ENCODE assay signal across 8 cellular contexts in the genomic region with DNA sequence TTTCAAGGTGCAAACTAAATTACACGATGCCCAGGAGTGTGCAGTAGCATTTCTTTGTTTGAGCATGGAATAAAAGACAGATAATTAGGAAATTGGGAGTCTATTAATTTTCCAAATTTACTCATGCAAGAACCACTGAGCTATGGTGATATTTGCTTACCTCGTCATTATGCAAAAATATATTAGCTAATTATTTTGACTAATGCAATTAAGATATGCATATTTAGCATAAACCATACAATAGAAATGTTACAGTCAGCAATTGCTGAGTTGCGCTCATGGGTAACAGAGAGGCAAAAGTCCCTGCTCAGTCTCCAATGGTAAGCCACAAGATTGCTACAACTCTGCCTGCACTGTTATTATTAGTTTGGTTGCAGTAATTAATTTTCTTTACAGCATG.
"Had no signal": no experiment of that assay in that cellular context is flagged by ENCODE, and none has a peak within 500 bp of the region (broad histone marks: within the 10 kb centered on the region; RNA-seq: fewer than 3 reads in every experiment).

No MANE protein-coding gene starts in this region.

- H3K9me3 Mint-ChIP-seq: GM23338, HFFc6 had no signal

- ATAC-seq: GM23338, HCT116 had no signal

- H3K4me3 ChIP-seq: GM23338, HAP-1 had no signal

- H3K9me3 ChIP-seq: HAP-1 had no signal

- H3K36me3 ChIP-seq: HAP-1 had no signal

- DNase-seq: H7, HFFc6, KBM-7 had no signal

- H3K4me1 ChIP-seq: HAP-1 had no signal

- H3K4me2 ChIP-seq: GM23338 had no signal

- H3K4me3 Mint-ChIP-seq: GM23338, HFFc6, IgD-negative memory B cell had no signal

- H3K27ac Mint-ChIP-seq: GM23338, HFFc6, IgD-negative memory B cell had no signal

- H3K27ac ChIP-seq: HL-60 had no signal

- H3K27me3 Mint-ChIP-seq: IgD-negative memory B cell had no signal
